Comparison of ENCODE assay signal across 15 cellular contexts in genomic region chr10:114683593-114683992, GRCh38. TPM values are rescaled to one million over a fixed set of nuclear protein-coding genes. Genes with fewer than 3 reads are reported as not detected.
DNase-seq lines count a peak whose midpoint lies in the region; ATAC-seq, FAIRE-seq and TF ChIP-seq lines count a peak whose summit lies in the region.
"Had no signal": no experiment of that assay in that cellular context is flagged by ENCODE, and none has a peak within 500 bp of the region (broad histone marks: within the 10 kb centered on the region; RNA-seq: fewer than 3 reads in every experiment).

No MANE protein-coding gene starts in this region.

- peak overlapping the region; percentile 27 to 44 for H3K4me3 ChIP-seq in ascending aorta
- peak overlapping the region; percentile 36 to 37 for H3K4me3 ChIP-seq in gastroesophageal sphincter
- H3K4me3 ChIP-seq in pancreas: peak overlapping the region in 2 of 4 donors; percentile 24 to 36
- peak overlapping the region; percentile 24 for H3K4me3 ChIP-seq in upper lobe of right lung
- H3K4me3 ChIP-seq: K562 had no signal

- WGBS in gastroesophageal sphincter (ENCODE audit: low coverage in 1 of 2), 2 donors: 97% methylated on average over 6 of the region's 9 CpGs; no CpG with 5 or more reads in 1 of the 2 donors
- 66 to 75% methylated on average over 9 of the region's 9 CpGs for WGBS in pancreas, 2 donors

- H3K4me1 ChIP-seq in ascending aorta (peaks cover 0 to 19% of the 10 kb centered on the region in 2 donors), gastroesophageal sphincter (peaks cover 6 to 49% (median 12%) of the 10 kb centered on the region in 3 donors), pancreas (peaks cover 22 to 42% (median 32%) of the 10 kb centered on the region in 3 donors), upper lobe of right lung (peaks cover 30% of the 10 kb centered on the region)

- no peak for TF ChIP-seq CTCF in ascending aorta (IDR thresholded peaks at IDR 0.05)
- no peak for TF ChIP-seq CTCF in gastroesophageal sphincter (IDR thresholded peaks at IDR 0.05)
- TF ChIP-seq CTCF in pancreas (IDR thresholded peaks at IDR 0.05): no peak
- no peak for TF ChIP-seq CTCF in upper lobe of right lung (IDR thresholded peaks at IDR 0.05)
- TF ChIP-seq CTCF in type B pancreatic cell (conservative IDR thresholded peaks at IDR 0.05): no peak

- TF ChIP-seq POLR2A in gastroesophageal sphincter (IDR thresholded peaks at IDR 0.05): no peak

- H3K27me3 ChIP-seq in ascending aorta (no peaks in the 10 kb centered on the region), gastroesophageal sphincter (no peaks in the 10 kb centered on the region), pancreas (no peaks in the 10 kb centered on the region), upper lobe of right lung (no peaks in the 10 kb centered on the region)

- no peak for DNase-seq in ascending aorta (ENCODE audit: low spot score in 2 of 2)
- DNase-seq in pancreas: no peak
- no peak for DNase-seq in upper lobe of right lung
- no peak for DNase-seq in NCI-H2171 (lab: John Stamatoyannopoulos, UW)
- no peak for DNase-seq in type B pancreatic cell (ENCODE audit: extremely low spot score, unreplicated experiment)
- DNase-seq: CD4-positive, alpha-beta T cell; effector memory CD4-positive, alpha-beta T cell; mesendoderm; stimulated activated CD4-positive, alpha-beta T cell treated with anti-CD3 and anti-CD28 coated beads, Interleukin-4, amount 100 ng/mL, for 24 hours; stimulated activated naive CD4-positive, alpha-beta T cell had no signal

- H3K9me3 Mint-ChIP-seq in type B pancreatic cell: peaks cover 4% of the 10 kb centered on the region
- H3K9me3 Mint-ChIP-seq: CD4-positive, alpha-beta T cell; WTC11 had no signal

- ATAC-seq in gastroesophageal sphincter: no peak
- peak in 1 of 4 donors; percentile 19 for ATAC-seq in pancreas
- peak; percentile 42 for ATAC-seq in upper lobe of right lung
- no peak for ATAC-seq in HG03045 (IDR thresholded peaks at IDR 0.05; ENCODE audit: unreplicated experiment)
- ATAC-seq: K562, WTC11 had no signal

- H3K27ac ChIP-seq in ascending aorta: peak overlapping the region; percentile 38 to 76
- peak overlapping the region; percentile 47 to 79 (median 72) for H3K27ac ChIP-seq in gastroesophageal sphincter
- peak overlapping the region; percentile 56 to 97 (median 82) for H3K27ac ChIP-seq in pancreas
- H3K27ac ChIP-seq in upper lobe of right lung: peak overlapping the region; percentile 72
- H3K27ac ChIP-seq: parathyroid adenoma had no signal

- intact Hi-C loops in ascending aorta (cut with DNase I) (loop anchor here (2.0 kb wide), 2 partner anchors 51 to 107 kb away; no protein-coding TSS in a partner anchor), pancreas (cut with DNase I) (no loop called here), upper lobe of right lung (cut with DNase I) (no loop called here)

- H3K4me3 Mint-ChIP-seq in type B pancreatic cell: no peak overlapping the region
- H3K4me3 Mint-ChIP-seq: CD4-positive, alpha-beta T cell; WTC11 had no signal

- H3K4me1 Mint-ChIP-seq in type B pancreatic cell (ENCODE audit: unreplicated experiment): peaks cover 50% of the 10 kb centered on the region

- H3K9me3 ChIP-seq in ascending aorta: no peaks in the 10 kb centered on the region
- no peaks in the 10 kb centered on the region for H3K9me3 ChIP-seq in gastroesophageal sphincter
- H3K9me3 ChIP-seq in pancreas: no peaks in the 10 kb centered on the region
- no peaks in the 10 kb centered on the region for H3K9me3 ChIP-seq in upper lobe of right lung

- no peak for TF ChIP-seq EP300 in gastroesophageal sphincter (IDR thresholded peaks at IDR 0.05)

- H3K36me3 Mint-ChIP-seq in type B pancreatic cell: no peaks in the 10 kb centered on the region
- H3K36me3 Mint-ChIP-seq: WTC11 had no signal

- FAIRE-seq in pancreas (lab: Jason Lieb, UNC): no peak
- FAIRE-seq: K562 had no signal

- H3K36me3 ChIP-seq in ascending aorta (no peaks in the 10 kb centered on the region), gastroesophageal sphincter (no peaks in the 10 kb centered on the region), pancreas (no peaks in the 10 kb centered on the region), upper lobe of right lung (no peaks in the 10 kb centered on the region)

- H3K27me3 Mint-ChIP-seq in type B pancreatic cell: no peaks in the 10 kb centered on the region
- H3K27me3 Mint-ChIP-seq: CD4-positive, alpha-beta T cell had no signal

- H3K27ac Mint-ChIP-seq in type B pancreatic cell: no peak overlapping the region
- H3K27ac Mint-ChIP-seq: CD4-positive, alpha-beta T cell; WTC11 had no signal

RNA-seq across cellular contexts. Expression of gene ABLIM1, which starts 25.5 kb away (rescaled TPM):
- total RNA-seq in ascending aorta (87.7 TPM), gastroesophageal sphincter (100 to 1,000 TPM in 2 of 4 donors, 10 to 100 TPM in 2; 75.2 to 172 (median 110) TPM), pancreas (10 to 100 TPM; 28.1 to 44.5 (median 37.1) TPM), upper lobe of right lung (144 TPM), type B pancreatic cell (ENCODE audit: low replicate concordance) (77.7 and 143 TPM in 2 replicates)
- polyA plus RNA-seq in pancreas: 10 to 100 TPM; 13.3 to 30.8 TPM
